In the genomic region with DNA sequence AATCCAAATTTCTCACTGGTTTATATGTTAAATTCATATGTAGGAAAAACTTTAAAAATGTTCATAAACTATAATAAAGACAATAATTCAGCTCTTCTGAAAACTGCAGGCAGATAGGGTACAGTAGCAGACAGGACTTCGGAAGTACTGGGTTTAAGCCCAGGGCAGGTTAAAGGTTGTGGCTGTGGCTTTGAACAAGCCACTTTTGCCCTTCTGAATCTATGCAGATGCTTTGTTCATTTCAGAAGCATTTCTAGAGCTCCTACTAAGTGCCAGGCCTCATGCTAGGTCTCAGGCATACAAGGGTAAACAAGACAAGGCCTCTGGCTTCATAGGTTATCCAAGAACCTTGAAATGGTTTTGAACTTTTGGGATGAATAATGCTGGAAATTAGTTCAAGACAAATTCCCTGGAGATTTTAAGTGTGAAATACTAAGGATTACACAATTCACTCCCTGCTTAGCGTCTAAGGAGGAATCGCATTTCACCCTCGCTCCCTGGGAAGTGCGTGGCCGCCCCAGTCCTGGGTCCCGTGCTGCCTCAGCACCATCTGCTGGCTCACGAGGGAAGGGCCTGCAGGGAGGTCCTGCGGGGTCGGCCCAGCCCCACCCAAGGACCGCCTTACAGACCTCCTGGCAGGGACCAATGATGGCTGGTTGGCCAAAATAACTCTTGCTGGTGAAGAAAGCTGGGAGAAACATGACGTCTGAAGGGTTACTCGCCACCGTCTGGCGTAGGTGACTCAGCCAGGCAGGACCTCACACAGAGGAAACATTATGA, we compare ENCODE assay signal across 8 cellular contexts.
DNase-seq lines count a peak whose midpoint lies in the region; ATAC-seq and TF ChIP-seq lines count a peak whose summit lies in the region.

No MANE protein-coding gene starts in this region.

- H3K4me3 ChIP-seq in epithelial cell of esophagus (ENCODE audit: low read length): no peak overlapping the region

- peak; percentile 35 for TF ChIP-seq CTCF in epithelial cell of esophagus (IDR thresholded peaks at IDR 0.05; ENCODE audit: insufficient read depth, low read depth, low read length, missing control alignments)

- no peak for ATAC-seq in HG03159 (IDR thresholded peaks at IDR 0.05; ENCODE audit: unreplicated experiment)

- DNase-seq in EH (ENCODE audit: low read depth): peak; percentile 50
- DNase-seq in H4 (ENCODE audit: low spot score): peak; percentile 90
- DNase-seq in NCI-H524 (lab: John Stamatoyannopoulos, UW): peak; percentile 77 to 80
- DNase-seq in epithelial cell of esophagus (ENCODE audit: low read depth): peak; percentile 2
- peak; percentile 53 for DNase-seq in myocyte (ENCODE audit: low read depth)
- DNase-seq in NCI-H1105 (lab: John Stamatoyannopoulos, UW): no peak
- DNase-seq in SKM-1 treated with dmso at 0.1 percent for 144 hours (lab: John Stamatoyannopoulos, UW; ENCODE audit: unreplicated experiment): no peak

Comparison
In these comparisons a context has a peak if more than half of its experiments do, and no peak if none do; other contexts are left out.
1. DNase-seq: peak in EH (single experiment), H4 (single experiment), NCI-H524 (2 of 2), epithelial cell of esophagus (single experiment) and myocyte (single experiment); none in NCI-H1105 (single experiment) and SKM-1 treated with dmso at 0.1 percent for 144 hours (single experiment).